10 cellular contexts compared by ENCODE assay signal in genomic region chr6:24743944-24744335, GRCh38. TPM values are rescaled to one million over a fixed set of nuclear protein-coding genes. Genes with fewer than 3 reads are reported as not detected.
DNase-seq lines count a peak whose midpoint lies in the region; ATAC-seq and TF ChIP-seq lines count a peak whose summit lies in the region.
"Had no signal": no experiment of that assay in that cellular context is flagged by ENCODE, and none has a peak within 500 bp of the region (broad histone marks: within the 10 kb centered on the region; RNA-seq: fewer than 3 reads in every experiment).

No MANE protein-coding gene starts in this region.

- H3K27me3 Mint-ChIP-seq in osteocyte (ENCODE audit: unreplicated experiment), result no peaks in the 10 kb centered on the region

- H3K36me3 Mint-ChIP-seq in osteocyte (ENCODE audit: unreplicated experiment), result no peaks in the 10 kb centered on the region
- H3K36me3 Mint-ChIP-seq: naive thymus-derived CD8-positive, alpha-beta T cell had no signal

- no peaks in the 10 kb centered on the region for H3K9me2 ChIP-seq in SU-DHL-6 (replicated peaks; ENCODE audit: insufficient read depth, low read length)

- 0 out of 2 replicates have a peak overlapping the region, but pooled peaks have one; percentile 3 for H3K27ac ChIP-seq in SU-DHL-6 (ENCODE audit: low read depth, low read length)

- no peaks in the 10 kb centered on the region for H3K27me3 ChIP-seq in SU-DHL-6 (ENCODE audit: low read length)

- peak overlapping the region; percentile 9 for H2AFZ ChIP-seq in SU-DHL-6 (ENCODE audit: low read depth, low read length, severe bottlenecking)

- H3K79me2 ChIP-seq in SU-DHL-6 (ENCODE audit: insufficient read depth, low read length), result no peaks in the 10 kb centered on the region

- H3K36me3 ChIP-seq in SU-DHL-6 (ENCODE audit: low read length), result no peaks in the 10 kb centered on the region

- H3K4me1 Mint-ChIP-seq in osteocyte (ENCODE audit: unreplicated experiment), result peaks cover 24% of the 10 kb centered on the region

- TF ChIP-seq CTCF in SU-DHL-6 (IDR thresholded peaks at IDR 0.05; ENCODE audit: insufficient read depth, low read length, poor library complexity, severe bottlenecking), result no peak
- no peak for TF ChIP-seq CTCF in osteocyte (IDR thresholded peaks at IDR 0.05)

- H3F3A ChIP-seq in SU-DHL-6 (ENCODE audit: insufficient read depth), result no peaks in the 10 kb centered on the region

- no peaks in the 10 kb centered on the region for H4K20me1 ChIP-seq in SU-DHL-6 (ENCODE audit: low read depth, low read length)

- no peaks in the 10 kb centered on the region for H3K9me3 ChIP-seq in SU-DHL-6 (ENCODE audit: insufficient read depth, low read length)

- no peak for DNase-seq in osteocyte (ENCODE audit: extremely low spot score, unreplicated experiment)
- DNase-seq in epidermal melanocyte (ENCODE audit: insufficient read length, low spot score), result no peak
- no peak for DNase-seq in anterior cingulate cortex (lab: John Stamatoyannopoulos, UW)
- no peak for DNase-seq in GM19238 (ENCODE audit: insufficient read length, low spot score)
- DNase-seq in stimulated activated CD4-positive, alpha-beta T cell treated with anti-CD3 and anti-CD28 coated beads, Interleukin-2, amount 100 ng/mL, for 24 hours, result no peak
- DNase-seq: naive thymus-derived CD8-positive, alpha-beta T cell had no signal

- H3K4me2 ChIP-seq in SU-DHL-6 (ENCODE audit: low read depth, low read length, poor library complexity, severe bottlenecking), result peak overlapping the region; percentile 21

- no peak overlapping the region for H3K4me3 ChIP-seq in SU-DHL-6 (ENCODE audit: insufficient read depth, low read length, poor library complexity, severe bottlenecking)

- H3K9ac ChIP-seq in SU-DHL-6 (ENCODE audit: low read length), result no peak overlapping the region

- peak overlapping the region; percentile 82 for H3K27ac Mint-ChIP-seq in osteocyte (ENCODE audit: unreplicated experiment)

- H3K4me3 Mint-ChIP-seq in osteocyte (ENCODE audit: unreplicated experiment), result no peak overlapping the region
- H3K4me3 Mint-ChIP-seq: naive thymus-derived CD8-positive, alpha-beta T cell had no signal

- H3K9me3 Mint-ChIP-seq in osteocyte (ENCODE audit: unreplicated experiment), result no peaks in the 10 kb centered on the region
- H3K9me3 Mint-ChIP-seq: naive thymus-derived CD8-positive, alpha-beta T cell had no signal

- ATAC-seq in GM18907 (IDR thresholded peaks at IDR 0.05; ENCODE audit: unreplicated experiment) (peak; percentile 31), HG03064 (IDR thresholded peaks at IDR 0.05; ENCODE audit: low read depth, unreplicated experiment) (peak; percentile 43)
- ATAC-seq: naive thymus-derived CD8-positive, alpha-beta T cell had no signal

RNA-seq across cellular contexts. Expression of gene C6orf62, which starts 25.0 kb away (rescaled TPM):
- total RNA-seq in osteocyte, result 79.6 and 79.7 TPM in 2 replicates

RNA-seq across cellular contexts. Expression of gene GMNN, which starts 30.8 kb away (rescaled TPM):
- 25.3 and 26.4 TPM in 2 replicates for total RNA-seq in osteocyte

RNA-seq across cellular contexts. Expression of gene ARMH2, which starts 54.8 kb away (rescaled TPM):
- total RNA-seq in osteocyte, result not detected in 2 replicates
- total RNA-seq: LHCN-M2 had no signal
